14 cellular contexts compared by ENCODE assay signal in genomic region chr6:125794342-125795137, GRCh38. TPM values are rescaled to one million over a fixed set of nuclear protein-coding genes. Genes with fewer than 3 reads are reported as not detected.
DNase-seq lines count a peak whose midpoint lies in the region; ATAC-seq and TF ChIP-seq lines count a peak whose summit lies in the region.
"Had no signal": no experiment of that assay in that cellular context is flagged by ENCODE, and none has a peak within 500 bp of the region (broad histone marks: within the 10 kb centered on the region; RNA-seq: fewer than 3 reads in every experiment).

No MANE protein-coding gene starts in this region.

- TF ChIP-seq CTCF in left ventricle myocardium inferior (IDR thresholded peaks at IDR 0.05; ENCODE audit: borderline replicate concordance) (no peak), vagina (IDR thresholded peaks at IDR 0.05) (no peak)

- ATAC-seq in HG03439 (IDR thresholded peaks at IDR 0.05; ENCODE audit: unreplicated experiment): no peak
- ATAC-seq: upper lobe of right lung had no signal

- no peaks in the 10 kb centered on the region for H3K27me3 Mint-ChIP-seq in activated T-helper 2 cell treated with anti-CD3 and anti-CD28 coated beads, Interferon-gamma antibody, Interleukin-2, Interleukin-4, amounts not matched to agents 10 μg/mL and 5 μg/mL and 100 μg/mL, durations not matched to agents 14 hours and 24 hours and 36 hours (ENCODE audit: low read depth)
- H3K27me3 Mint-ChIP-seq: memory B cell had no signal

- H3K36me3 Mint-ChIP-seq in activated T-helper 2 cell treated with anti-CD3 and anti-CD28 coated beads, Interferon-gamma antibody, Interleukin-2, Interleukin-4, amounts not matched to agents 10 μg/mL and 5 μg/mL and 100 μg/mL, durations not matched to agents 14 hours and 24 hours and 36 hours (ENCODE audit: low read depth): peaks cover 37% of the 10 kb centered on the region

- peak overlapping the region; percentile 88 for H3K27ac Mint-ChIP-seq in activated T-helper 2 cell treated with anti-CD3 and anti-CD28 coated beads, Interferon-gamma antibody, Interleukin-2, Interleukin-4, amounts not matched to agents 10 μg/mL and 5 μg/mL and 100 μg/mL, durations not matched to agents 14 hours and 24 hours and 36 hours
- H3K27ac Mint-ChIP-seq: memory B cell had no signal

- DNase-seq in left ventricle myocardium inferior (no peak), cardiac septum (ENCODE audit: low spot score) (no peak), epithelial cell of prostate (ENCODE audit: low read depth, low spot score) (no peak), vagina (ENCODE audit: extremely low spot score in 2 of 2) (no peak), HEK293T (ENCODE audit: extremely low spot score) (no peak), cortex of kidney (lab: John Stamatoyannopoulos, UW) (no peak)
- DNase-seq in activated T-helper 2 cell treated with anti-CD3 and anti-CD28 coated beads, Interferon-gamma antibody, Interleukin-2, Interleukin-4, amounts not matched to agents 10 μg/mL and 5 μg/mL and 100 μg/mL, durations not matched to agents 14 hours and 24 hours and 36 hours (ENCODE audit: low spot score): no peak
- DNase-seq: NCI-H510A treated with DMSO at 0.1 percent for 48 hours, occipital lobe, upper lobe of right lung had no signal

- CTCF ChIA-PET in HEK293T (lab: Yijun Ruan, JAX): interaction anchor here (1.3 kb wide), 1 partner anchor 112 kb away, joined by 3 read pairs; no protein-coding TSS in a partner anchor

- H3K9me3 ChIP-seq in left ventricle myocardium inferior (replicated peaks) (no peaks in the 10 kb centered on the region), vagina (no peaks in the 10 kb centered on the region)
- H3K9me3 ChIP-seq: ascending aorta, HAP-1, upper lobe of right lung had no signal

- H3K4me1 Mint-ChIP-seq in activated T-helper 2 cell treated with anti-CD3 and anti-CD28 coated beads, Interferon-gamma antibody, Interleukin-2, Interleukin-4, amounts not matched to agents 10 μg/mL and 5 μg/mL and 100 μg/mL, durations not matched to agents 14 hours and 24 hours and 36 hours (ENCODE audit: low read depth): peaks cover 53% of the 10 kb centered on the region

- H3K4me3 ChIP-seq in left ventricle myocardium inferior (no peak overlapping the region), vagina (no peak overlapping the region)
- H3K4me3 ChIP-seq: ascending aorta, HAP-1, upper lobe of right lung had no signal

- no peaks in the 10 kb centered on the region for H3K9me3 Mint-ChIP-seq in activated T-helper 2 cell treated with anti-CD3 and anti-CD28 coated beads, Interferon-gamma antibody, Interleukin-2, Interleukin-4, amounts not matched to agents 10 μg/mL and 5 μg/mL and 100 μg/mL, durations not matched to agents 14 hours and 24 hours and 36 hours
- H3K9me3 Mint-ChIP-seq: memory B cell had no signal

- no peaks in the 10 kb centered on the region for H3K27me3 ChIP-seq in left ventricle myocardium inferior (ENCODE audit: low read depth)
- no peaks in the 10 kb centered on the region for H3K27me3 ChIP-seq in vagina
- H3K27me3 ChIP-seq: ascending aorta, upper lobe of right lung had no signal

- peak overlapping the region; percentile 38 for H3K27ac ChIP-seq in left ventricle myocardium inferior (replicated peaks)
- peak overlapping the region; percentile 66 for H3K27ac ChIP-seq in epithelial cell of prostate
- H3K27ac ChIP-seq in vagina: peak overlapping the region; percentile 97
- H3K27ac ChIP-seq: upper lobe of right lung had no signal

- H3K36me3 ChIP-seq in left ventricle myocardium inferior (peaks cover 5% of the 10 kb centered on the region), vagina (no peaks in the 10 kb centered on the region)
- H3K36me3 ChIP-seq: ascending aorta, HAP-1, upper lobe of right lung had no signal

- POLR2A ChIA-PET in HEK293T (lab: Yijun Ruan, JAX): interaction anchor here (1.2 to 1.7 kb wide), 3 partner anchors 14 to 161 kb away, joined by 3 to 9 read pairs (median 4); no protein-coding TSS in a partner anchor

- intact Hi-C loops in left ventricle myocardium inferior (cut with micrococcal nuclease) (loop anchor here (10.0 kb wide), 1 partner anchor 50 kb away; no protein-coding TSS in a partner anchor), cardiac septum (cut with DNase I) (loop anchor here (5.0 kb wide), 3 partner anchors 43 to 163 kb away; partner anchors contain the start of gene HINT3), vagina (cut with DNase I) (no loop called here)
- intact Hi-C loops in activated T-helper 2 cell treated with anti-CD3 and anti-CD28 coated beads, Interferon-gamma antibody, Interleukin-2, Interleukin-4, amounts not matched to agents 10 μg/mL and 5 μg/mL and 100 μg/mL, durations not matched to agents 14 hours and 24 hours and 36 hours (cut with micrococcal nuclease): loop anchor here (1.0 to 5.0 kb wide), 4 partner anchors 9 to 63 kb away; no protein-coding TSS in a partner anchor

- no peak overlapping the region for H3K4me3 Mint-ChIP-seq in activated T-helper 2 cell treated with anti-CD3 and anti-CD28 coated beads, Interferon-gamma antibody, Interleukin-2, Interleukin-4, amounts not matched to agents 10 μg/mL and 5 μg/mL and 100 μg/mL, durations not matched to agents 14 hours and 24 hours and 36 hours (ENCODE audit: low read depth)

- TF ChIP-seq POLR2A in vagina (IDR thresholded peaks at IDR 0.05): no peak

- peaks cover 48% of the 10 kb centered on the region for H3K4me1 ChIP-seq in left ventricle myocardium inferior
- peaks cover 50% of the 10 kb centered on the region for H3K4me1 ChIP-seq in vagina

TF ChIP-seq in HEK293T, 16 proteins besides CTCF, POLR2A, EP300 and RAD21:
- TF ChIP-seq ZNF384 (IDR thresholded peaks at IDR 0.05) (no peak), FOXA1 (IDR thresholded peaks at IDR 0.05) (no peak), NFRKB (IDR thresholded peaks at IDR 0.05) (no peak), FOXM1 (IDR thresholded peaks at IDR 0.05; ENCODE audit: borderline replicate concordance) (no peak), BHLHE40 (IDR thresholded peaks at IDR 0.05; ENCODE audit: borderline replicate concordance) (no peak), TARDBP (IDR thresholded peaks at IDR 0.05) (no peak), ELF4 (IDR thresholded peaks at IDR 0.05) (no peak), ARNT (IDR thresholded peaks at IDR 0.05) (no peak), SUZ12 (IDR thresholded peaks at IDR 0.05) (no peak), LEF1 (IDR thresholded peaks at IDR 0.05; ENCODE audit: borderline replicate concordance) (no peak)
- TF ChIP-seq, protein P1, sequence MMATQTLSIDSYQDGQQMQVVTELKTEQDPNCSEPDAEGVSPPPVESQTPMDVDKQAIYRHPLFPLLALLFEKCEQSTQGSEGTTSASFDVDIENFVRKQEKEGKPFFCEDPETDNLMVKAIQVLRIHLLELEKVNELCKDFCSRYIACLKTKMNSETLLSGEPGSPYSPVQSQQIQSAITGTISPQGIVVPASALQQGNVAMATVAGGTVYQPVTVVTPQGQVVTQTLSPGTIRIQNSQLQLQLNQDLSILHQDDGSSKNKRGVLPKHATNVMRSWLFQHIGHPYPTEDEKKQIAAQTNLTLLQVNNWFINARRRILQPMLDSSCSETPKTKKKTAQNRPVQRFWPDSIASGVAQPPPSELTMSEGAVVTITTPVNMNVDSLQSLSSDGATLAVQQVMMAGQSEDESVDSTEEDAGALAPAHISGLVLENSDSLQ (IDR thresholded peaks at IDR 0.05): no peak

RNA-seq across cellular contexts. Expression of gene NCOA7, which starts 3.8 kb away (rescaled TPM):
- total RNA-seq in left ventricle myocardium inferior (10.3 TPM), cardiac septum (10.3 TPM), vagina (48.6 TPM)
- total RNA-seq in activated T-helper 2 cell treated with anti-CD3 and anti-CD28 coated beads, Interferon-gamma antibody, Interleukin-2, Interleukin-4, amounts not matched to agents 10 μg/mL and 5 μg/mL and 100 μg/mL, durations not matched to agents 14 hours and 24 hours and 36 hours: 40.5 and 43.4 TPM in 2 replicates

RNA-seq across cellular contexts. Expression of gene HEY2, which starts 45.1 kb away (rescaled TPM):
- 25.6 TPM for total RNA-seq in left ventricle myocardium inferior
- total RNA-seq in cardiac septum: 12.3 TPM
- total RNA-seq in activated T-helper 2 cell treated with anti-CD3 and anti-CD28 coated beads, Interferon-gamma antibody, Interleukin-2, Interleukin-4, amounts not matched to agents 10 μg/mL and 5 μg/mL and 100 μg/mL, durations not matched to agents 14 hours and 24 hours and 36 hours: not detected in 2 replicates
- 0.98 TPM for total RNA-seq in vagina

Comparison
In these comparisons a context has a peak if more than half of its experiments do, and no peak if none do; other contexts are left out.
1. H3K27ac ChIP-seq: peak in every context shown above with its lines; median percentile 97 in vagina; 66 in epithelial cell of prostate; 38 in left ventricle myocardium inferior.